Comparison of ENCODE assay signal across 1 cellular context in genomic region chr1:51517361-51518032, GRCh38.
TF ChIP-seq lines count a peak whose summit lies in the region.

No MANE protein-coding gene starts in this region.

TF ChIP-seq in K562, 482 proteins besides CTCF, POLR2A, EP300 and RAD21 (continued from another document):
- TF ChIP-seq CREB3L1 (IDR thresholded peaks at IDR 0.05; ENCODE audit: borderline replicate concordance, low read depth) (no peak), E2F6 (IDR thresholded peaks at IDR 0.05; ENCODE audit: borderline replicate concordance in 1 of 2, extremely low read depth in 1 of 2, insufficient read depth in 1 of 2, insufficient read length in 1 of 2, low read depth in 1 of 2, low read length in 1 of 2, poor library complexity in 1 of 2, severe bottlenecking in 1 of 2) (no peak), GATAD2B (IDR thresholded peaks at IDR 0.05; ENCODE audit: borderline replicate concordance) (no peak), PRPF4 (IDR thresholded peaks at IDR 0.05; ENCODE audit: insufficient read depth, low read depth, low read length, poor library complexity, severe bottlenecking) (no peak), ZNF133 (CRISPR knock-in tag; IDR thresholded peaks at IDR 0.05) (no peak), ZBTB1 (CRISPR knock-in tag; IDR thresholded peaks at IDR 0.05; ENCODE audit: borderline replicate concordance, low read depth) (no peak), ATF6 (CRISPR knock-in tag; IDR thresholded peaks at IDR 0.05) (no peak), HDAC1 (IDR thresholded peaks at IDR 0.05) (no peak), MECOM (CRISPR knock-in tag; IDR thresholded peaks at IDR 0.05) (no peak), HMBOX1 (IDR thresholded peaks at IDR 0.05) (peak; percentile 54; the same call in 1 of the 2 replicates), HMG20A (CRISPR knock-in tag; conservative IDR thresholded peaks at IDR 0.05) (no peak), FOXP1 (CRISPR knock-in tag; IDR thresholded peaks at IDR 0.05) (no peak), GABPB2 (CRISPR knock-in tag; conservative IDR thresholded peaks at IDR 0.05) (no peak), BRCA1 (IDR thresholded peaks at IDR 0.05) (no peak), BRCA1 (CRISPR knock-in tag; IDR thresholded peaks at IDR 0.05) (no peak), ZNF77 (CRISPR knock-in tag; IDR thresholded peaks at IDR 0.05) (no peak), RNF2 (IDR thresholded peaks at IDR 0.05) (no peak), VEZF1 (CRISPR knock-in tag; IDR thresholded peaks at IDR 0.05) (no peak), EGR1 (conservative IDR thresholded peaks at IDR 0.05) (no peak), ZNF140 (CRISPR knock-in tag; IDR thresholded peaks at IDR 0.05) (no peak), RBM15 (IDR thresholded peaks at IDR 0.05; ENCODE audit: insufficient read depth, low read length) (no peak), ERF (CRISPR knock-in tag; IDR thresholded peaks at IDR 0.05) (no peak), ARID2 (IDR thresholded peaks at IDR 0.05) (no peak), HDAC3 (IDR thresholded peaks at IDR 0.05; ENCODE audit: borderline replicate concordance, partially characterized antibody) (no peak), SNRNP70 (optimal IDR thresholded peaks at IDR 0.05; ENCODE audit: low read depth, low read length) (no peak), ELF4 (CRISPR knock-in tag; IDR thresholded peaks at IDR 0.05) (no peak), DNMT1 (IDR thresholded peaks at IDR 0.05) (no peak; the same call in 1 of the 2 replicates), TAF1 (IDR thresholded peaks at IDR 0.05; ENCODE audit: control insufficient read depth, extremely low read depth, insufficient read depth, low read length, severe bottlenecking) (no peak), ZBTB26 (CRISPR knock-in tag; IDR thresholded peaks at IDR 0.05) (no peak), ZNF57 (CRISPR knock-in tag; IDR thresholded peaks at IDR 0.05) (no peak), ZNF830 (CRISPR knock-in tag; IDR thresholded peaks at IDR 0.05) (no peak), ZBTB8A (IDR thresholded peaks at IDR 0.05; ENCODE audit: partially characterized antibody) (no peak), EP400 (IDR thresholded peaks at IDR 0.05) (no peak)
